In the genomic region with DNA sequence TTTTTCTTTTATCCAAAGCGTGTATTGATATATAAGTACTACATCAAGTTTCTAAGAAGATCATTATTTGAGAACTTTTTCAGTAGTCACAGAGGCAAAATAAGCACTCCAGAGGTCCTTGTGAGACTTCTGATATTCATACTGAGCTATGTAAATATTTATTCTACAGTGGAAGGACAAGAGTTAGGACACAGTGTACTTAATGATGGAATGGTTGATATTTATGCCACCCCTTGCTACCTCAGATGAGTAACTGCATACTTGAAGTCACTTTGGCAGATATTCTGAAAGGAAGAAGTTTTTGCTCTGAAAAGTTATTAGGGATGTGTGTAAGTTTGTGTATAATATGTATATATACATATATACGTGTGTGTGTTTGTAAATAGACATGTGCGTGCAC, we compare ENCODE assay signal across 27 cellular contexts. TPM values are rescaled to one million over a fixed set of nuclear protein-coding genes. Genes with fewer than 3 reads are reported as not detected.
"Had no signal": no experiment of that assay in that cellular context is flagged by ENCODE, and none has a peak within 500 bp of the region (broad histone marks: within the 10 kb centered on the region; RNA-seq: fewer than 3 reads in every experiment).

No MANE protein-coding gene starts in this region.

- H3K9me3 Mint-ChIP-seq: activated CD4-positive, alpha-beta T cell treated with anti-CD3 and anti-CD28 coated beads, Interleukin-2, amount 10 ng/mL, durations not matched to agents 7 days and 5 days; activated naive CD8-positive, alpha-beta T cell treated with anti-CD3 and anti-CD28 coated beads for 36 hours had no signal

- H3K4me3 Mint-ChIP-seq: activated CD4-positive, alpha-beta memory T cell treated with anti-CD3 and anti-CD28 coated beads for 36 hours; activated CD4-positive, alpha-beta T cell treated with anti-CD3 and anti-CD28 coated beads, Interleukin-2, amount 10 ng/mL, durations not matched to agents 7 days and 5 days; activated naive CD4-positive, alpha-beta T cell treated with anti-CD3 and anti-CD28 coated beads, Interleukin-2, amount 10 ng/mL, durations not matched to agents 7 days and 5 days; activated naive CD8-positive, alpha-beta T cell treated with anti-CD3 and anti-CD28 coated beads for 36 hours; activated T-cell treated with anti-CD3 and anti-CD28 coated beads, Interleukin-2, amount 50 U/mL, for 4 hours; T-helper 17 cell had no signal

- ATAC-seq: activated T-cell treated with anti-CD3 and anti-CD28 coated beads, Interleukin-2, amount 50 U/mL, for 4 hours; T-helper 17 cell had no signal

- FAIRE-seq: RCC 7860, TTC549 had no signal

- H3K27ac Mint-ChIP-seq: activated CD4-positive, alpha-beta memory T cell treated with anti-CD3 and anti-CD28 coated beads for 36 hours; activated CD4-positive, alpha-beta T cell treated with anti-CD3 and anti-CD28 coated beads, Interleukin-2, amount 10 ng/mL, durations not matched to agents 7 days and 5 days; activated naive CD4-positive, alpha-beta T cell treated with anti-CD3 and anti-CD28 coated beads, Interleukin-2, amount 10 ng/mL, durations not matched to agents 7 days and 5 days; activated naive CD8-positive, alpha-beta T cell treated with anti-CD3 and anti-CD28 coated beads for 36 hours; T-helper 17 cell had no signal

- H3K9me3 ChIP-seq: MG63 had no signal

- H3K27ac ChIP-seq: cardiac muscle cell had no signal

- H3K4me1 Mint-ChIP-seq: activated CD4-positive, alpha-beta T cell treated with anti-CD3 and anti-CD28 coated beads, Interleukin-2, amount 10 ng/mL, durations not matched to agents 7 days and 5 days; activated naive CD4-positive, alpha-beta T cell treated with anti-CD3 and anti-CD28 coated beads, Interleukin-2, amount 10 ng/mL, durations not matched to agents 7 days and 5 days; activated naive CD8-positive, alpha-beta T cell treated with anti-CD3 and anti-CD28 coated beads for 36 hours; T-helper 17 cell had no signal

- DNase-seq: activated CD4-positive, alpha-beta memory T cell treated with anti-CD3 and anti-CD28 coated beads for 36 hours; activated CD4-positive, alpha-beta T cell treated with anti-CD3 and anti-CD28 coated beads, Interleukin-2, amount 10 ng/mL, durations not matched to agents 7 days and 5 days; activated CD4-positive, CD25-positive, alpha-beta regulatory T cell; activated CD8-positive, alpha-beta memory T cell treated with anti-CD3 and anti-CD28 coated beads for 24 hours; activated gamma-delta T cell; activated naive CD4-positive, alpha-beta T cell treated with anti-CD3 and anti-CD28 coated beads, Interleukin-2, amount 10 ng/mL, durations not matched to agents 7 days and 5 days; activated naive CD8-positive, alpha-beta T cell treated with anti-CD3 and anti-CD28 coated beads for 36 hours; activated T-cell treated with anti-CD3 and anti-CD28 coated beads, Interleukin-2, amount 50 U/mL, for 4 hours; anterior cingulate cortex; KG1; MG63; MV-4-11; NCI-H1092 treated with DMSO at 0.1 percent for 48 hours; NCI-H1417 treated with DMSO at 0.1 percent for 48 hours; NCI-H1694; NCI-H2029; NCI-H2107; NCI-H2171 treated with DMSO at 0.1 percent for 48 hours; NCI-H510A treated with DMSO at 0.1 percent for 48 hours; NCI-H69; NK-92 treated with Interleukin-12 subunit alpha and Interleukin-12 subunit beta, amount 100 ng/mL, for 24 hours; SHP77; T-helper 17 cell; T1000 had no signal

- H3K4me3 ChIP-seq: cardiac muscle cell, MG63 had no signal

- H3K36me3 Mint-ChIP-seq: activated CD4-positive, alpha-beta memory T cell treated with anti-CD3 and anti-CD28 coated beads for 36 hours; activated naive CD4-positive, alpha-beta T cell treated with anti-CD3 and anti-CD28 coated beads, Interleukin-2, amount 10 ng/mL, durations not matched to agents 7 days and 5 days had no signal

- H3K27me3 ChIP-seq: cardiac muscle cell had no signal

- H3K36me3 ChIP-seq: cardiac muscle cell, MG63 had no signal

RNA-seq across cellular contexts. Expression of a gene that starts 30.3 kb away (rescaled TPM):
- total RNA-seq: activated CD4-positive, alpha-beta memory T cell treated with anti-CD3 and anti-CD28 coated beads for 36 hours; activated CD4-positive, alpha-beta T cell treated with anti-CD3 and anti-CD28 coated beads, Interleukin-2, amount 10 ng/mL, durations not matched to agents 7 days and 5 days; activated naive CD8-positive, alpha-beta T cell treated with anti-CD3 and anti-CD28 coated beads for 36 hours; activated T-cell treated with anti-CD3 and anti-CD28 coated beads, Interleukin-2, amount 50 U/mL, for 4 hours; cardiac muscle cell; T-helper 17 cell had no signal
